8 cellular contexts compared by ENCODE assay signal in the genomic region with DNA sequence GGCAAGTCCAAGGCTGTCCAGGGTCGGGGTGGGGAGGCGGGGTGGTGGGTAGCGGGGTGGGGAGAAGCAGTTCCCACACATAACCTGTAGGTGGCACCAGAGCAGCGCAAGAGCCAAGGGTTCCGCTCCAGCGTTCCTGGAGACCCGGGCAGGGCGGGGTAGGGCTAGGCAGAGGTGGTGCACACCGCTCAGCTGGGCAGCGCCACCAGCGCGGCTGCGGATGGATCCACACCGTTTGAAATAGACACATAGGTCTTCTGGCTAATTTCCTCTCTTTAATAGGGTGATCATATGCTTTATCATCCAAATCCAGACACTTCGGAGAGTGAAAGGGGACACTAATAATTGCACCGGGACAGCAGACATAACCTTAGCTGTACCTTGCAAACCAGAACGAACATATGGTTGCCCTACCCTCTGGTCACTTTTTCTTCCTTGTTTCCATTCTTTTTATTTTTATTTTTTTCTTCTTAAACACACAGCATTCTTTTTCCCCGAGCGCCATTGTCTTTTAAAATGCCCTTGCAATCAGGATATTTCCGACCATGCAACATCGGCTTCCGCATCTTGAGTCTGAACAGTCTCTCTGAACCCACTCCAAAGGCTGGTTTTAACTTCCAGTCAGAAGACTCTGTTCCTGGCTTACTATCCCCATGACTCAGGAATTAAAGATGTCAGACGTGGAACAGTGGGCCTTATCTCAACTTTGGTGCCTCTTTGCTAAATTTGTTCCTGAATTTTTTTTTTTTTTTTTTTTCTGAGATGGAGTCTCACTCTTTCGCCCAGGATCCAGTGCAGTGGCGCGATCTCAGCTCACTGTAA. TPM values are rescaled to one million over a fixed set of nuclear protein-coding genes. Genes with fewer than 3 reads are reported as not detected.
DNase-seq lines count a peak whose midpoint lies in the region; ATAC-seq and TF ChIP-seq lines count a peak whose summit lies in the region.

No MANE protein-coding gene starts in this region.

- ATAC-seq in HG02852 (IDR thresholded peaks at IDR 0.05; ENCODE audit: unreplicated experiment): peak; percentile 98
- peak; percentile 99 for ATAC-seq in left ventricle myocardium superior
- peak; percentile 99 for ATAC-seq in aorta (ENCODE audit: low FRiP score)

- H3K4me3 ChIP-seq in GM12875 (ENCODE audit: low read depth, low read length) (no peak overlapping the region), aorta (ENCODE audit: low read length in 2 of 2) (peak overlapping the region in 1 of 2 donors; percentile 12)

- no peak overlapping the region for H3K27ac ChIP-seq in aorta (ENCODE audit: low read depth in 1 of 2, low read length in 2 of 2)

- H3K4me1 ChIP-seq in aorta (ENCODE audit: control insufficient read depth in 1 of 2, insufficient read depth in 2 of 2, low read length in 2 of 2): no peaks in the 10 kb centered on the region

- TF ChIP-seq CTCF in GM12875 (IDR thresholded peaks at IDR 0.05; ENCODE audit: borderline replicate concordance, insufficient read depth, low read depth, low read length): peak; percentile 86

- DNase-seq in NCI-H1417 treated with DMSO at 0.1 percent for 48 hours (lab: John Stamatoyannopoulos, UW) (peak; percentile 35), SW480 (ENCODE audit: low spot score) (peak; percentile 83), left ventricle myocardium superior (peak; percentile 90), renal cortical epithelial cell (ENCODE audit: low read depth) (peak; percentile 61), aorta (peak; percentile 90 to 95)
- peak; percentile 67 for DNase-seq in activated naive CD8-positive, alpha-beta T cell treated with anti-CD3 and anti-CD28 coated beads, Interleukin-2, amount 50 U/mL, for 16 hours (ENCODE audit: low read depth, low spot score)

- intact Hi-C loops in left ventricle myocardium superior (cut with micrococcal nuclease): no loop called here
- intact Hi-C loops in aorta (cut with DNase I): loop anchor here in 1 of 2 donors (5.0 to 10.0 kb wide), 2 partner anchors 367 to 459 kb away; no protein-coding TSS in a partner anchor

- H3K27me3 ChIP-seq in aorta (ENCODE audit: control insufficient read depth in 1 of 2, insufficient read depth in 2 of 2, low read length in 1 of 2): no peaks in the 10 kb centered on the region

- no peaks in the 10 kb centered on the region for H3K36me3 ChIP-seq in aorta (ENCODE audit: control insufficient read depth in 1 of 2, insufficient read depth in 2 of 2, low read length in 1 of 2)

- 15 to 24% methylated on average over 26 of the region's 26 CpGs for WGBS in aorta, 2 donors

- no peaks in the 10 kb centered on the region for H3K9me3 ChIP-seq in aorta (ENCODE audit: control insufficient read depth, low read length)

RNA-seq across cellular contexts. Expression of gene ZSCAN2, which starts 12.5 kb away (rescaled TPM):
- 6.4 TPM for total RNA-seq in left ventricle myocardium superior
- total RNA-seq in renal cortical epithelial cell: 8.9 and 17.5 TPM in 2 replicates
- 1 to 10 TPM; 4.1 to 6.7 TPM for total RNA-seq in aorta
- 1 to 10 TPM; 1.3 to 7.1 TPM for polyA plus RNA-seq in aorta

Comparison
In these comparisons a context has a peak if more than half of its experiments do, and no peak if none do; other contexts are left out.
1. DNase-seq: peak in every context shown above with its lines; median percentile 92 in aorta; 90 in left ventricle myocardium superior; 83 in SW480; 67 in activated naive CD8-positive, alpha-beta T cell treated with anti-CD3 and anti-CD28 coated beads, Interleukin-2, amount 50 U/mL, for 16 hours; 61 in renal cortical epithelial cell; 35 in NCI-H1417 treated with DMSO at 0.1 percent for 48 hours.